ENCODE assay signal across 1 cellular context in genomic region chr3:40463579-40463978, GRCh38.
TF ChIP-seq lines count a peak whose summit lies in the region.

No MANE protein-coding gene starts in this region.

TF ChIP-seq in H1, 55 proteins besides CTCF, POLR2A, EP300 and RAD21:
- TF ChIP-seq GABPA (IDR thresholded peaks at IDR 0.05; ENCODE audit: borderline replicate concordance, insufficient read depth, low read length) (no peak), JUN (IDR thresholded peaks at IDR 0.05; ENCODE audit: low read depth, low read length) (no peak), CHD2 (IDR thresholded peaks at IDR 0.05; ENCODE audit: low read length) (no peak)
